ENCODE assay signal across 8 cellular contexts in genomic region chr2:136381722-136382633, GRCh38.
A peak's percentile ranks its signal among the peaks of the same experiment; 100 is the strongest.
DNase-seq lines count a peak whose midpoint lies in the region; ATAC-seq lines count a peak whose summit lies in the region.

No MANE protein-coding gene starts in this region.

- peak overlapping the region; percentile 31 to 69 (median 64) for H3K4me3 Mint-ChIP-seq in T-cell
- H3K4me3 Mint-ChIP-seq in activated naive CD8-positive, alpha-beta T cell treated with anti-CD3 and anti-CD28 coated beads, Interleukin-2, amount 50 U/mL, for 24 hours = peak overlapping the region; percentile 35

- H3K9me3 Mint-ChIP-seq in T-cell = no peaks in the 10 kb centered on the region
- H3K9me3 Mint-ChIP-seq in activated naive CD8-positive, alpha-beta T cell treated with anti-CD3 and anti-CD28 coated beads, Interleukin-2, amount 50 U/mL, for 24 hours = no peaks in the 10 kb centered on the region

- no peaks in the 10 kb centered on the region for H3K27me3 Mint-ChIP-seq in T-cell
- no peaks in the 10 kb centered on the region for H3K27me3 Mint-ChIP-seq in activated naive CD8-positive, alpha-beta T cell treated with anti-CD3 and anti-CD28 coated beads, Interleukin-2, amount 50 U/mL, for 24 hours

- H3K4me1 Mint-ChIP-seq in T-cell = peaks cover 50 to 63% (median 59%) of the 10 kb centered on the region in 3 donors
- peaks cover 63% of the 10 kb centered on the region for H3K4me1 Mint-ChIP-seq in activated naive CD8-positive, alpha-beta T cell treated with anti-CD3 and anti-CD28 coated beads, Interleukin-2, amount 50 U/mL, for 24 hours

- POLR2A ChIA-PET in T-cell (lab: Charles Lee) = interaction anchor here (0.6 to 2.2 kb wide), 25 partner anchors 55 to 506 kb away, joined by 3 to 25 read pairs (median 4); partner anchors contain the start of genes CXCR4 (in 1 of the 2) and MCM6 (in 1 of the 2)

- H3K36me3 Mint-ChIP-seq in T-cell = no peaks in the 10 kb centered on the region
- H3K36me3 Mint-ChIP-seq in activated naive CD8-positive, alpha-beta T cell treated with anti-CD3 and anti-CD28 coated beads, Interleukin-2, amount 50 U/mL, for 24 hours (ENCODE audit: low read depth) = no peaks in the 10 kb centered on the region

- peak overlapping the region; percentile 97 for H3K27ac Mint-ChIP-seq in T-cell
- H3K27ac Mint-ChIP-seq in activated naive CD8-positive, alpha-beta T cell treated with anti-CD3 and anti-CD28 coated beads, Interleukin-2, amount 50 U/mL, for 24 hours = peak overlapping the region; percentile 84

- DNase-seq in T-cell (peak; percentile 34 to 92 (median 72)), NCI-H128 (lab: John Stamatoyannopoulos, UW; ENCODE audit: unreplicated experiment) (no peak), NCI-H187 treated with DMSO at 0.1 percent for 48 hours (lab: John Stamatoyannopoulos, UW) (no peak), NCI-H748 treated with DMSO at 0.1 percent for 48 hours (lab: John Stamatoyannopoulos, UW) (no peak)
- peak; percentile 71 for DNase-seq in activated naive CD8-positive, alpha-beta T cell treated with anti-CD3 and anti-CD28 coated beads, Interleukin-2, amount 50 U/mL, for 24 hours
- DNase-seq in stimulated activated CD8-positive, alpha-beta memory T cell treated with anti-CD3 and anti-CD28 coated beads, Interleukin-15, amount 100 ng/mL, for 48 hours (ENCODE audit: low read depth in 2 of 2) = peak; percentile 74 to 85

- ATAC-seq in GM18858 (IDR thresholded peaks at IDR 0.05; ENCODE audit: unreplicated experiment) (peak; percentile 78), HG02970 (IDR thresholded peaks at IDR 0.05; ENCODE audit: low FRiP score, unreplicated experiment) (peak; percentile 76), T-cell (replicated peaks in 1 of 4) (peak; percentile 62 to 90 (median 71))
- ATAC-seq in activated naive CD8-positive, alpha-beta T cell treated with anti-CD3 and anti-CD28 coated beads, Interleukin-2, amount 50 U/mL, for 24 hours = peak; percentile 94

- CTCF ChIA-PET in T-cell (lab: Charles Lee) = interaction anchor here (0.6 to 14.1 kb wide), 16 partner anchors 9 to 467 kb away, joined by 3 to 287 read pairs (median 3); no protein-coding TSS in a partner anchor

Comparison
In these comparisons a context has a peak if more than half of its experiments do, and no peak if none do; other contexts are left out.
1. DNase-seq: peak in T-cell (34 of 34), activated naive CD8-positive, alpha-beta T cell treated with anti-CD3 and anti-CD28 coated beads, Interleukin-2, amount 50 U/mL, for 24 hours (single experiment) and stimulated activated CD8-positive, alpha-beta memory T cell treated with anti-CD3 and anti-CD28 coated beads, Interleukin-15, amount 100 ng/mL, for 48 hours (2 of 2); none in NCI-H128 (single experiment), NCI-H187 treated with DMSO at 0.1 percent for 48 hours (single experiment) and NCI-H748 treated with DMSO at 0.1 percent for 48 hours (single experiment).
2. Peak in every context shown above with its lines, with median percentiles within 50 percentile points of each other: ATAC-seq.